16 cellular contexts compared by ENCODE assay signal in genomic region chr14:58104808-58105207, GRCh38. TPM values are rescaled to one million over a fixed set of nuclear protein-coding genes. Genes with fewer than 3 reads are reported as not detected.
A peak's percentile ranks its signal among the peaks of the same experiment; 100 is the strongest.
DNase-seq lines count a peak whose midpoint lies in the region; ATAC-seq and TF ChIP-seq lines count a peak whose summit lies in the region.
"Had no signal": no experiment of that assay in that cellular context is flagged by ENCODE, and none has a peak within 500 bp of the region (broad histone marks: within the 10 kb centered on the region; RNA-seq: fewer than 3 reads in every experiment).

No MANE protein-coding gene starts in this region.

- peak; percentile 88 for DNase-seq in EH (ENCODE audit: low read depth)
- peak; percentile 9 for DNase-seq in RPMI7951 (ENCODE audit: low read depth)
- DNase-seq in fibroblast of pulmonary artery (ENCODE audit: low read depth): peak; percentile 63
- DNase-seq in renal cortical epithelial cell (ENCODE audit: low read depth): peak; percentile 64
- DNase-seq in activated CD8-positive, alpha-beta memory T cell treated with anti-CD3 and anti-CD28 coated beads, Interleukin-2, amount 10 ng/mL, durations not matched to agents 7 days and 5 days: no peak
- no peak for DNase-seq in HuH-7.5 (ENCODE audit: low spot score)
- no peak for DNase-seq in stimulated activated CD4-positive, alpha-beta T cell treated with anti-CD3 and anti-CD28 coated beads, Interleukin-15, amount 100 ng/mL, for 24 hours
- DNase-seq: activated CD4-positive, alpha-beta T cell treated with anti-CD3 and anti-CD28 coated beads, Interleukin-2, amount 50 U/mL, for 4 hours; activated effector memory CD4-positive, alpha-beta T cell treated with Interleukin-2 at 50 U/mL for 16 hours; DMS153; NCI-H2107; OCI-M1; pancreas; stimulated activated naive CD4-positive, alpha-beta T cell treated with Interleukin-2 at 50 U/mL for 16 hours; T-helper 9 cell had no signal

- H3K4me1 Mint-ChIP-seq in activated CD8-positive, alpha-beta memory T cell treated with anti-CD3 and anti-CD28 coated beads, Interleukin-2, amount 10 ng/mL, durations not matched to agents 7 days and 5 days: peaks cover 4% of the 10 kb centered on the region

- TF ChIP-seq CTCF in fibroblast of pulmonary artery (IDR thresholded peaks at IDR 0.05; ENCODE audit: low read length, missing control alignments): no peak

- H3K27me3 Mint-ChIP-seq in activated CD8-positive, alpha-beta memory T cell treated with anti-CD3 and anti-CD28 coated beads, Interleukin-2, amount 10 ng/mL, durations not matched to agents 7 days and 5 days: peaks cover 22% of the 10 kb centered on the region

- no peak overlapping the region for H3K4me3 Mint-ChIP-seq in activated CD8-positive, alpha-beta memory T cell treated with anti-CD3 and anti-CD28 coated beads, Interleukin-2, amount 10 ng/mL, durations not matched to agents 7 days and 5 days

- no peaks in the 10 kb centered on the region for H3K36me3 Mint-ChIP-seq in activated CD8-positive, alpha-beta memory T cell treated with anti-CD3 and anti-CD28 coated beads, Interleukin-2, amount 10 ng/mL, durations not matched to agents 7 days and 5 days

- no peak overlapping the region for H3K4me3 ChIP-seq in fibroblast of pulmonary artery (replicated peaks; ENCODE audit: low read depth, low read length)
- H3K4me3 ChIP-seq: pancreas had no signal

- no peaks in the 10 kb centered on the region for H3K9me3 Mint-ChIP-seq in activated CD8-positive, alpha-beta memory T cell treated with anti-CD3 and anti-CD28 coated beads, Interleukin-2, amount 10 ng/mL, durations not matched to agents 7 days and 5 days (ENCODE audit: low read depth)

- CTCF ChIA-PET in activated CD8-positive, alpha-beta memory T cell treated with anti-CD3 and anti-CD28 coated beads, Interleukin-2, amount 10 ng/mL, durations not matched to agents 7 days and 5 days (lab: Charles Lee): no interaction called here

- no peak overlapping the region for H3K27ac Mint-ChIP-seq in activated CD8-positive, alpha-beta memory T cell treated with anti-CD3 and anti-CD28 coated beads, Interleukin-2, amount 10 ng/mL, durations not matched to agents 7 days and 5 days

- ATAC-seq in activated CD8-positive, alpha-beta memory T cell treated with anti-CD3 and anti-CD28 coated beads, Interleukin-2, amount 10 ng/mL, durations not matched to agents 7 days and 5 days: no peak
- ATAC-seq: HCT116, pancreas had no signal

RNA-seq across cellular contexts. Expression of gene ARMH4, which starts 47.2 kb away (rescaled TPM):
- 1.3 and 1.8 TPM in 2 replicates for total RNA-seq in RPMI7951 (2014; rRNA removed; shearing (Covaris generic))
- 8.0 and 16.2 TPM in 2 replicates for total RNA-seq in renal cortical epithelial cell
- not detected for total RNA-seq in activated CD8-positive, alpha-beta memory T cell treated with anti-CD3 and anti-CD28 coated beads, Interleukin-2, amount 10 ng/mL, durations not matched to agents 7 days and 5 days

Comparison
In these comparisons a context has a peak if more than half of its experiments do, and no peak if none do; other contexts are left out.
1. DNase-seq: peak in EH (single experiment), RPMI7951 (single experiment), fibroblast of pulmonary artery (single experiment) and renal cortical epithelial cell (single experiment); none in activated CD8-positive, alpha-beta memory T cell treated with anti-CD3 and anti-CD28 coated beads, Interleukin-2, amount 10 ng/mL, durations not matched to agents 7 days and 5 days (single experiment), HuH-7.5 (single experiment) and stimulated activated CD4-positive, alpha-beta T cell treated with anti-CD3 and anti-CD28 coated beads, Interleukin-15, amount 100 ng/mL, for 24 hours (single experiment).